ENCODE assay signal across 12 cellular contexts in the genomic region with DNA sequence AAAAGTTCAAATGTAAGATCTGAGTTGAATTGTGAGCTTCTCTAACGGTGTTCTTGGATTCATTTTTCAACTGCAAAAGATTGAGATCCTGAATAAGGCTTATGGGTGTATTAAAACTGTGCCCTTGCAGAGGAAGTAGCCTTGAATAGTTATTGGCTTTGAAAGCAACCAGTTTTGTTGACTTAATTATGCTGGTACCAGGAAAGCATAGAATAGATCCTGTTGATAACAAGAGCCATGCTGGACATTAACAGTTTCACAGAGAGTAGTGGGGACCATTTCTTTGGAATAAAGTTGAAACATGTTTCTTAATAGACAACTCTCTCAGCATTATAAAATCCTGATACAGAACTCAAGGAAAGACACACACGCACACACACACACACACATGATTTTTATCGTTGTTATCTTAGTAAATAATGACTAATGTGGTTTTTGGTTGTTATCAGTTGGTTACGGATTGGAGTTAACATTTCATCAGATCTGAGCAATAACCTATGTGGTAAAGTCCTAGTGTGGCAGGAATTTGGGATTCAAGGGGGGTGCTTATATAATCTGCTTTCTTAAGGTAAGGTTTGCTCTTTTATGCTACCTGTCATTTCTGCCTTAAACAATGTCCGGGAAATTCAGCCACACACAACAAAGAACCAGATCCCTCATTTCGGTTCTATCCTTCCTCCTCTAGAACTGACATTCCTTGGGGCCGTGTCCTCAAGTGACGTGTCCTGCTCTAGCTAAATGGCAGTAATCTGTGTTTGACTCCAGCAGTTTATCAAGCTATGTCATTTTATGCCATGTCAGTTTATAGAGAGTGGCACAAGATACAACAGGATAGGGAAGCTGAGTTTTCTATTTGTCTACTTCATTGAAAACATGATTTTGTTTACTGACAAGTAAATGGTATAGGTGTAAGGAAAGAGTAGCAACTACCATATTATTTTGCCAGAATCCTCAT.
DNase-seq lines count a peak whose midpoint lies in the region; ATAC-seq and TF ChIP-seq lines count a peak whose summit lies in the region.
"Had no signal": no experiment of that assay in that cellular context is flagged by ENCODE, and none has a peak within 500 bp of the region (broad histone marks: within the 10 kb centered on the region; RNA-seq: fewer than 3 reads in every experiment).

No MANE protein-coding gene starts in this region.

- 35 to 68% (median 53%) methylated on average over 8 of the region's 8 CpGs for WGBS in spleen, 5 donors

- no peak overlapping the region for H3K4me3 ChIP-seq in Panc1 (ENCODE audit: low read depth in 2 of 2, low read length in 2 of 2)
- peak overlapping the region in 2 of 8 donors; percentile 1 to 66 for H3K4me3 ChIP-seq in spleen
- no peak overlapping the region for H3K4me3 ChIP-seq in ascending aorta
- H3K4me3 ChIP-seq: coronary artery, thoracic aorta had no signal

- H3K4me1 Mint-ChIP-seq in activated CD4-positive, alpha-beta T cell treated with anti-CD3 and anti-CD28 coated beads, Interleukin-2, amount 10 ng/mL, durations not matched to agents 24 days and 14 days: peaks cover 30% of the 10 kb centered on the region

- no peaks in the 10 kb centered on the region for H3K36me3 ChIP-seq in Panc1 (ENCODE audit: control insufficient read depth, insufficient read depth, low read length)
- no peaks in the 10 kb centered on the region for H3K36me3 ChIP-seq in spleen
- H3K36me3 ChIP-seq in ascending aorta: no peaks in the 10 kb centered on the region
- H3K36me3 ChIP-seq: neutrophil, thoracic aorta had no signal

- no peaks in the 10 kb centered on the region for H3K27me3 Mint-ChIP-seq in activated CD4-positive, alpha-beta T cell treated with anti-CD3 and anti-CD28 coated beads, Interleukin-2, amount 10 ng/mL, durations not matched to agents 24 days and 14 days

- H3K27ac Mint-ChIP-seq in activated CD4-positive, alpha-beta T cell treated with anti-CD3 and anti-CD28 coated beads, Interleukin-2, amount 10 ng/mL, durations not matched to agents 24 days and 14 days: peak overlapping the region; percentile 98

- POLR2A ChIA-PET in Panc1 (lab: Charles Lee): no interaction called here

- peaks cover 10% of the 10 kb centered on the region for H3K36me3 Mint-ChIP-seq in activated CD4-positive, alpha-beta T cell treated with anti-CD3 and anti-CD28 coated beads, Interleukin-2, amount 10 ng/mL, durations not matched to agents 24 days and 14 days (ENCODE audit: low read depth)

- DNase-seq in activated CD4-positive, alpha-beta T cell treated with anti-CD3 and anti-CD28 coated beads, Interleukin-2, amount 10 ng/mL, durations not matched to agents 24 days and 14 days: no peak
- DNase-seq in activated CD4-positive, alpha-beta T cell treated with anti-CD3 and anti-CD28 coated beads, Interleukin-2, amount 50 U/mL, for 4 hours: no peak
- peak; percentile 2 for DNase-seq in Panc1 (ENCODE audit: low read depth, low spot score)
- peak; percentile 2 for DNase-seq in amniotic epithelial cell (ENCODE audit: low read depth)
- no peak for DNase-seq in spleen
- DNase-seq in ascending aorta (ENCODE audit: low spot score in 2 of 2): no peak
- DNase-seq: DMS153 had no signal

- no TSS peak for BruUV-seq in Panc1 (replicated peaks; lab: Mats Ljungman, UMichigan)

- no peak overlapping the region for H3K27ac ChIP-seq in Panc1 (ENCODE audit: low read length)
- peak overlapping the region in 5 of 8 donors; percentile 14 to 87 (median 79) for H3K27ac ChIP-seq in spleen
- no peak overlapping the region for H3K27ac ChIP-seq in ascending aorta
- H3K27ac ChIP-seq: coronary artery, neutrophil, thoracic aorta had no signal

- H3K9me3 ChIP-seq in Panc1 (ENCODE audit: control insufficient read depth, insufficient read depth, low read depth, low read length) (no peaks in the 10 kb centered on the region; the same call in 1 of the 2 replicates), spleen (no peaks in the 10 kb centered on the region), ascending aorta (no peaks in the 10 kb centered on the region)
- H3K9me3 ChIP-seq: neutrophil, thoracic aorta had no signal

- H3K4me1 ChIP-seq in Panc1 (ENCODE audit: control insufficient read depth, insufficient read depth, low read length): no peaks in the 10 kb centered on the region
- peaks cover 0 to 60% (median 17%) of the 10 kb centered on the region in 6 donors for H3K4me1 ChIP-seq in spleen
- H3K4me1 ChIP-seq in ascending aorta: no peaks in the 10 kb centered on the region

- H3K4me3 Mint-ChIP-seq in activated CD4-positive, alpha-beta T cell treated with anti-CD3 and anti-CD28 coated beads, Interleukin-2, amount 10 ng/mL, durations not matched to agents 24 days and 14 days: no peak overlapping the region

- TF ChIP-seq CTCF in Panc1 (IDR thresholded peaks at IDR 0.05): no peak
- no peak for TF ChIP-seq CTCF in spleen (IDR thresholded peaks at IDR 0.05 in 8 of 11, conservative IDR thresholded peaks at IDR 0.05 in 3 of 11)
- TF ChIP-seq CTCF in ascending aorta (IDR thresholded peaks at IDR 0.05): no peak

- TF ChIP-seq POLR2A in spleen (IDR thresholded peaks at IDR 0.05): no peak

- no peaks in the 10 kb centered on the region for H3K9me3 Mint-ChIP-seq in activated CD4-positive, alpha-beta T cell treated with anti-CD3 and anti-CD28 coated beads, Interleukin-2, amount 10 ng/mL, durations not matched to agents 24 days and 14 days

- CTCF ChIA-PET in Panc1 (lab: Charles Lee): no interaction called here

- no peaks in the 10 kb centered on the region for H3K27me3 ChIP-seq in Panc1 (ENCODE audit: control insufficient read depth, insufficient read depth, low read length)
- H3K27me3 ChIP-seq in spleen (replicated peaks in 1 of 7): no peaks in the 10 kb centered on the region
- no peaks in the 10 kb centered on the region for H3K27me3 ChIP-seq in ascending aorta

- in situ Hi-C loops in Panc1 (cut with HindIII; ENCODE audit: low pct_unique_long_range_greater_than_20kb, low sequenced_read_pairs): no loop called here

- ATAC-seq in Panc1 (no peak), HG02870 (IDR thresholded peaks at IDR 0.05; ENCODE audit: unreplicated experiment) (no peak), HG02970 (IDR thresholded peaks at IDR 0.05; ENCODE audit: low FRiP score, unreplicated experiment) (no peak)

- intact Hi-C loops in activated CD4-positive, alpha-beta T cell treated with anti-CD3 and anti-CD28 coated beads, Interleukin-2, amount 10 ng/mL, durations not matched to agents 24 days and 14 days (cut with micrococcal nuclease): loop anchor here (1.0 to 2.0 kb wide), 2 partner anchors 8 to 97 kb away; no protein-coding TSS in a partner anchor
- intact Hi-C loops in Panc1 (cut with micrococcal nuclease; ENCODE audit: unreplicated experiment): no loop called here
- intact Hi-C loops in spleen (cut with DNase I; ENCODE audit: low total_unique reads): no loop called here
- intact Hi-C loops in ascending aorta (cut with DNase I): no loop called here

Comparison
In these comparisons a context has a peak if more than half of its experiments do, and no peak if none do; other contexts are left out.
1. DNase-seq: peak in Panc1 (single experiment) and amniotic epithelial cell (single experiment); none in activated CD4-positive, alpha-beta T cell treated with anti-CD3 and anti-CD28 coated beads, Interleukin-2, amount 10 ng/mL, durations not matched to agents 24 days and 14 days (single experiment), activated CD4-positive, alpha-beta T cell treated with anti-CD3 and anti-CD28 coated beads, Interleukin-2, amount 50 U/mL, for 4 hours (0 of 2), spleen (single experiment) and ascending aorta (0 of 2).
2. H3K27ac ChIP-seq: peak in spleen (5 of 8); none in Panc1 (single experiment) and ascending aorta (0 of 2).